ENCODE assay signal across 8 cellular contexts in genomic region chr9:127567898-127568617, GRCh38. TPM values are rescaled to one million over a fixed set of nuclear protein-coding genes. Genes with fewer than 3 reads are reported as not detected.
DNase-seq lines count a peak whose midpoint lies in the region; ATAC-seq and TF ChIP-seq lines count a peak whose summit lies in the region.

No MANE protein-coding gene starts in this region.

- peaks cover 31% of the 10 kb centered on the region for H3K4me1 Mint-ChIP-seq in activated naive CD8-positive, alpha-beta T cell treated with anti-CD3 and anti-CD28 coated beads, Interleukin-2, amount 50 U/mL, for 24 hours
- H3K4me1 Mint-ChIP-seq in stimulated activated effector memory CD8-positive, alpha-beta T cell treated with anti-CD3 and anti-CD28 coated beads, Interleukin-12 subunit alpha, Interleukin-12 subunit beta, amount 100 ng/mL, for 72 hours = peaks cover 45% of the 10 kb centered on the region

- POLR2A ChIA-PET in AG04450 (lab: Yijun Ruan, JAX) = interaction anchor here (0.9 to 1.3 kb wide), 2 partner anchors 11 to 65 kb away, joined by 3 to 5 read pairs; no protein-coding TSS in a partner anchor

- H3K27ac ChIP-seq in AG04450 (ENCODE audit: low read depth, low read length) = peak overlapping the region; percentile 57

- H3K36me3 Mint-ChIP-seq in activated naive CD8-positive, alpha-beta T cell treated with anti-CD3 and anti-CD28 coated beads, Interleukin-2, amount 50 U/mL, for 24 hours (ENCODE audit: low read depth) = no peaks in the 10 kb centered on the region
- peaks cover 14% of the 10 kb centered on the region for H3K36me3 Mint-ChIP-seq in stimulated activated effector memory CD8-positive, alpha-beta T cell treated with anti-CD3 and anti-CD28 coated beads, Interleukin-12 subunit alpha, Interleukin-12 subunit beta, amount 100 ng/mL, for 72 hours

- no peaks in the 10 kb centered on the region for H3K27me3 Mint-ChIP-seq in activated naive CD8-positive, alpha-beta T cell treated with anti-CD3 and anti-CD28 coated beads, Interleukin-2, amount 50 U/mL, for 24 hours

- DNase-seq in AG04450 (ENCODE audit: low read depth, low spot score) = no peak
- DNase-seq in activated naive CD8-positive, alpha-beta T cell treated with anti-CD3 and anti-CD28 coated beads, Interleukin-2, amount 50 U/mL, for 24 hours = no peak
- DNase-seq in iPS-NIHi11 (ENCODE audit: low spot score) = peak; percentile 63
- DNase-seq in stimulated activated effector memory CD8-positive, alpha-beta T cell treated with anti-CD3 and anti-CD28 coated beads, Interleukin-12 subunit alpha, Interleukin-12 subunit beta, amount 100 ng/mL, for 72 hours (ENCODE audit: low spot score in 2 of 2) = peak in 1 of 2 donors; percentile 65
- DNase-seq in activated gamma-delta T cell treated with Interleukin-2 at 50 U/mL for 16 hours = no peak

- no peaks in the 10 kb centered on the region for H3K9me3 Mint-ChIP-seq in activated naive CD8-positive, alpha-beta T cell treated with anti-CD3 and anti-CD28 coated beads, Interleukin-2, amount 50 U/mL, for 24 hours
- no peaks in the 10 kb centered on the region for H3K9me3 Mint-ChIP-seq in stimulated activated effector memory CD8-positive, alpha-beta T cell treated with anti-CD3 and anti-CD28 coated beads, Interleukin-12 subunit alpha, Interleukin-12 subunit beta, amount 100 ng/mL, for 72 hours

- H3K4me3 Mint-ChIP-seq in activated naive CD8-positive, alpha-beta T cell treated with anti-CD3 and anti-CD28 coated beads, Interleukin-2, amount 50 U/mL, for 24 hours = peak overlapping the region; percentile 74
- peak overlapping the region; percentile 78 for H3K4me3 Mint-ChIP-seq in stimulated activated effector memory CD8-positive, alpha-beta T cell treated with anti-CD3 and anti-CD28 coated beads, Interleukin-12 subunit alpha, Interleukin-12 subunit beta, amount 100 ng/mL, for 72 hours

- no peaks in the 10 kb centered on the region for H3K27me3 ChIP-seq in AG04450 (ENCODE audit: control insufficient read depth, insufficient read depth, low read length)

- no peak for TF ChIP-seq CTCF in AG04450 (IDR thresholded peaks at IDR 0.05; ENCODE audit: low read depth, low read length)

- CTCF ChIA-PET in AG04450 (lab: Charles Lee) = interaction anchor here (0.5 kb wide), 1 partner anchor 19 kb away, joined by 4 read pairs; no protein-coding TSS in a partner anchor

- peak; percentile 11 for ATAC-seq in HG03342 (IDR thresholded peaks at IDR 0.05; ENCODE audit: unreplicated experiment)
- ATAC-seq in activated naive CD8-positive, alpha-beta T cell treated with anti-CD3 and anti-CD28 coated beads, Interleukin-2, amount 50 U/mL, for 24 hours = no peak
- ATAC-seq in stimulated activated effector memory CD8-positive, alpha-beta T cell treated with anti-CD3 and anti-CD28 coated beads, Interleukin-12 subunit alpha, Interleukin-12 subunit beta, amount 100 ng/mL, for 72 hours = no peak
- no peak for ATAC-seq in GM21423 (IDR thresholded peaks at IDR 0.05; ENCODE audit: unreplicated experiment)
- no peak for ATAC-seq in GM18858 (IDR thresholded peaks at IDR 0.05; ENCODE audit: unreplicated experiment)

- H3K4me3 ChIP-seq in AG04450 (ENCODE audit: low read depth, low read length) = peak overlapping the region; percentile 87

- no peaks in the 10 kb centered on the region; the same call in 1 of the 2 replicates for H3K9me3 ChIP-seq in AG04450 (ENCODE audit: control insufficient read depth, insufficient read depth, low read length)

- H3K27ac Mint-ChIP-seq in activated naive CD8-positive, alpha-beta T cell treated with anti-CD3 and anti-CD28 coated beads, Interleukin-2, amount 50 U/mL, for 24 hours = peak overlapping the region; percentile 31
- H3K27ac Mint-ChIP-seq in stimulated activated effector memory CD8-positive, alpha-beta T cell treated with anti-CD3 and anti-CD28 coated beads, Interleukin-12 subunit alpha, Interleukin-12 subunit beta, amount 100 ng/mL, for 72 hours = peak overlapping the region; percentile 84

RNA-seq across cellular contexts. Expression of gene STXBP1, which starts 44.0 kb away (rescaled TPM):
- 19.8 and 25.0 TPM in 2 replicates for polyA plus RNA-seq in AG04450 (2011; rRNA removed)
- polyA minus RNA-seq in AG04450 (2011; rRNA and poly(A)+ RNA removed) = 28.0 and 31.6 TPM in 2 replicates
